In genomic region chr1:61453111-61453961, GRCh38 we compare ENCODE assay signal across 8 cellular contexts.
DNase-seq lines count a peak whose midpoint lies in the region; ATAC-seq and TF ChIP-seq lines count a peak whose summit lies in the region.

No MANE protein-coding gene starts in this region.

- H3K27ac Mint-ChIP-seq in activated naive CD8-positive, alpha-beta T cell treated with anti-CD3 and anti-CD28 coated beads, Interleukin-2, amount 10 ng/mL, durations not matched to agents 7 days and 5 days, result no peak overlapping the region

- no peak overlapping the region for H3K4me3 Mint-ChIP-seq in activated naive CD8-positive, alpha-beta T cell treated with anti-CD3 and anti-CD28 coated beads, Interleukin-2, amount 10 ng/mL, durations not matched to agents 7 days and 5 days

- no peak for TF ChIP-seq POLR2A in transverse colon (IDR thresholded peaks at IDR 0.05)

- H3K9me3 ChIP-seq in transverse colon, result no peaks in the 10 kb centered on the region

- no peaks in the 10 kb centered on the region for H3K27me3 ChIP-seq in transverse colon

- ATAC-seq in SK-N-SH treated with all-trans-retinoic acid at 6 μM for 48 hours, result peak; percentile 97
- ATAC-seq in activated naive CD8-positive, alpha-beta T cell treated with anti-CD3 and anti-CD28 coated beads, Interleukin-2, amount 10 ng/mL, durations not matched to agents 7 days and 5 days (ENCODE audit: low read depth), result peak; percentile 90
- ATAC-seq in Right ventricle myocardium superior (ENCODE audit: poor library complexity), result peak; percentile 81

- peak; percentile 64 to 78 (median 72) for TF ChIP-seq CTCF in transverse colon (IDR thresholded peaks at IDR 0.05)

- intact Hi-C loops in Right ventricle myocardium superior (cut with DNase I) (loop anchor here (2.0 to 10.0 kb wide), 2 partner anchors 403 to 479 kb away; no protein-coding TSS in a partner anchor), posterior vena cava (cut with DNase I) (loop anchor here (5.0 to 10.0 kb wide), 5 partner anchors 116 to 1479 kb away; no protein-coding TSS in a partner anchor), transverse colon (cut with DNase I; ENCODE audit: low total_unique reads) (loop anchor here (5.0 kb wide), 1 partner anchor 401 kb away; no protein-coding TSS in a partner anchor)

- H3K27me3 Mint-ChIP-seq in activated naive CD8-positive, alpha-beta T cell treated with anti-CD3 and anti-CD28 coated beads, Interleukin-2, amount 10 ng/mL, durations not matched to agents 7 days and 5 days, result no peaks in the 10 kb centered on the region

- 2 to 22% methylated on average over 6 to 10 of the region's 10 CpGs for WGBS in transverse colon (ENCODE audit: low coverage in 1 of 2), 2 donors

- H3K36me3 ChIP-seq in transverse colon, result no peaks in the 10 kb centered on the region

- in situ Hi-C loops in transverse colon (cut with MboI; ENCODE audit: low pct_ligation_motif_present in 1 of 4, low pct_unique_long_range_greater_than_20kb in 1 of 4, low sequenced_read_pairs in 3 of 4), result loop anchor here in 1 of 4 donors (25.0 kb wide), 1 partner anchor 409 kb away; no protein-coding TSS in a partner anchor

- TF ChIP-seq EP300 in transverse colon (IDR thresholded peaks at IDR 0.05; ENCODE audit: low read depth), result no peak

- CTCF ChIA-PET in HEK293T (lab: Yijun Ruan, JAX), result interaction anchor here (0.6 to 1.2 kb wide), 6 partner anchors 12 to 426 kb away, joined by 3 to 5 read pairs (median 4); no protein-coding TSS in a partner anchor

- DNase-seq in Daoy (ENCODE audit: low read depth), result peak; percentile 91
- peak; percentile 83 for DNase-seq in HEK293T (ENCODE audit: extremely low spot score)
- DNase-seq in NCI-H1092 (lab: John Stamatoyannopoulos, UW), result peak; percentile 36
- peak; percentile 52 for DNase-seq in activated naive CD8-positive, alpha-beta T cell treated with anti-CD3 and anti-CD28 coated beads, Interleukin-2, amount 10 ng/mL, durations not matched to agents 7 days and 5 days
- DNase-seq in Right ventricle myocardium superior, result peak; percentile 91
- peak; percentile 95 for DNase-seq in posterior vena cava (ENCODE audit: low spot score)
- peak; percentile 85 for DNase-seq in transverse colon

- H3K27ac ChIP-seq in transverse colon, result peak overlapping the region; percentile 74 to 82 (median 80)

- peaks cover 9% of the 10 kb centered on the region for H3K4me1 Mint-ChIP-seq in activated naive CD8-positive, alpha-beta T cell treated with anti-CD3 and anti-CD28 coated beads, Interleukin-2, amount 10 ng/mL, durations not matched to agents 7 days and 5 days

- H3K36me3 Mint-ChIP-seq in activated naive CD8-positive, alpha-beta T cell treated with anti-CD3 and anti-CD28 coated beads, Interleukin-2, amount 10 ng/mL, durations not matched to agents 7 days and 5 days, result no peaks in the 10 kb centered on the region

- no peaks in the 10 kb centered on the region for H3K9me3 Mint-ChIP-seq in activated naive CD8-positive, alpha-beta T cell treated with anti-CD3 and anti-CD28 coated beads, Interleukin-2, amount 10 ng/mL, durations not matched to agents 7 days and 5 days

- POLR2A ChIA-PET in HEK293T (lab: Yijun Ruan, JAX), result no interaction called here
- POLR2A ChIA-PET in activated naive CD8-positive, alpha-beta T cell treated with anti-CD3 and anti-CD28 coated beads, Interleukin-2, amount 10 ng/mL, durations not matched to agents 7 days and 5 days (lab: Charles Lee), result no interaction called here

- peaks cover 26 to 63% (median 47%) of the 10 kb centered on the region in 4 donors for H3K4me1 ChIP-seq in transverse colon

- no peak overlapping the region for H3K4me3 ChIP-seq in transverse colon

TF ChIP-seq in HEK293T, 16 proteins besides CTCF, POLR2A, EP300 and RAD21:
- TF ChIP-seq TARDBP (IDR thresholded peaks at IDR 0.05) (no peak), ZNF384 (IDR thresholded peaks at IDR 0.05) (peak; percentile 97), SUZ12 (IDR thresholded peaks at IDR 0.05) (no peak), PKNOX1 (IDR thresholded peaks at IDR 0.05) (peak; percentile 60), L3MBTL2 (conservative IDR thresholded peaks at IDR 0.05) (no peak), NFRKB (IDR thresholded peaks at IDR 0.05) (no peak), ARNT (IDR thresholded peaks at IDR 0.05) (no peak), FOXA1 (IDR thresholded peaks at IDR 0.05) (no peak), ELF4 (IDR thresholded peaks at IDR 0.05) (no peak)

TF ChIP-seq in SK-N-SH treated with all-trans-retinoic acid at 6 μM for 48 hours, 23 proteins besides CTCF, POLR2A, EP300 and RAD21:
- TF ChIP-seq ISL1 (CRISPR knock-in tag; IDR thresholded peaks at IDR 0.05) (0 out of 2 replicates have a peak, but pooled peaks have one; percentile 8), CSRNP3 (CRISPR knock-in tag; IDR thresholded peaks at IDR 0.05) (no peak)
TF ChIP-seq in SK-N-SH treated with all-trans-retinoic acid at 6 μM for 48 hours: peak in this region for 1.

Comparison
In these comparisons a context has a peak if more than half of its experiments do, and no peak if none do; other contexts are left out.
1. DNase-seq: peak in every context shown above with its lines; median percentile 95 in posterior vena cava; 91 in Daoy; 91 in Right ventricle myocardium superior; 85 in transverse colon; 83 in HEK293T; 52 in activated naive CD8-positive, alpha-beta T cell treated with anti-CD3 and anti-CD28 coated beads, Interleukin-2, amount 10 ng/mL, durations not matched to agents 7 days and 5 days; 36 in NCI-H1092.